Comparison of ENCODE assay signal across 9 cellular contexts in the genomic region with DNA sequence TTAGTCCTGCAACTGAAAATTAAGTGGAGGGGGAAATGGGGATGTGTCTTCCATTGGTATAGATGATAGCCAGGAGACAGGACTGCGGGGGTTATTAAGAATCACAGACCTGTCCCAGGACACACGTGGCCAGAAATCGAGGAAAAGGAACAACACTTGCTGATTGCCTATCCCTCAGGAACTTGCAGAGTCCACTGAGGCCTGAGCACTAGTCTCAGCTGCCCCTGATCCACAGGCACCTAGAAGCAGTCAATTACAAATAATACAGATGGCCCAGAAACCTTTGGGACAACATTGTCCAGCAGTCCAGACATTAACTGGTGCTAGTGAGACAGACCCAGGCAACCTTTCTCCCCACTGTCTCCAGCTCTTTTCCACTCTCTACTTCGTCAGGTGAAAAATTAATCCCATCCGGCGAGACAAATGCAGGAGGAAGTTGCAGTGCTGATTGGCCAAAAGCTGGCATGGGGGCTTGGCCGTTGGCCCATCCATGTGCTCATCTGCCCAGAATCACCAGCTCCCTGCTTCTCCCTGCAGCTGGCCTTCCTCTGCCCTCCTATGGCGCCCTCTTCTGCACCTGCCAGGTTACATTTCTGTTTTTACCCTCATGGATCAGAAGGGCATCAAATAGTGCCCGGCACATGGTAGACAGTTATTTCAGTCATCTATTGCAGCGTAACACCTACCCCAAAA. TPM values are rescaled to one million over a fixed set of nuclear protein-coding genes. Genes with fewer than 3 reads are reported as not detected.
DNase-seq lines count a peak whose midpoint lies in the region; ATAC-seq and TF ChIP-seq lines count a peak whose summit lies in the region.
"Had no signal": no experiment of that assay in that cellular context is flagged by ENCODE, and none has a peak within 500 bp of the region (broad histone marks: within the 10 kb centered on the region; RNA-seq: fewer than 3 reads in every experiment).

No MANE protein-coding gene starts in this region.

- no peaks in the 10 kb centered on the region for H3K9me3 ChIP-seq in right atrium auricular region

- H3K27me3 ChIP-seq in right atrium auricular region = no peaks in the 10 kb centered on the region

- H3K4me1 Mint-ChIP-seq in activated CD8-positive, alpha-beta memory T cell treated with anti-CD3 and anti-CD28 coated beads, Interleukin-2, amount 10 ng/mL, durations not matched to agents 7 days and 5 days = peaks cover 21% of the 10 kb centered on the region

- peaks cover 0 to 36% of the 10 kb centered on the region in 2 donors for H3K4me1 ChIP-seq in right atrium auricular region

- ATAC-seq in activated CD8-positive, alpha-beta memory T cell treated with anti-CD3 and anti-CD28 coated beads, Interleukin-2, amount 10 ng/mL, durations not matched to agents 7 days and 5 days = no peak
- ATAC-seq in GM21576 (IDR thresholded peaks at IDR 0.05; ENCODE audit: unreplicated experiment) = no peak

- H3K27ac Mint-ChIP-seq in activated CD8-positive, alpha-beta memory T cell treated with anti-CD3 and anti-CD28 coated beads, Interleukin-2, amount 10 ng/mL, durations not matched to agents 7 days and 5 days = no peak overlapping the region
- H3K27ac Mint-ChIP-seq: activated B cell treated with CpG ODN at 0.5 μM for 24 hours had no signal

- no peak overlapping the region for H3K4me3 Mint-ChIP-seq in activated CD8-positive, alpha-beta memory T cell treated with anti-CD3 and anti-CD28 coated beads, Interleukin-2, amount 10 ng/mL, durations not matched to agents 7 days and 5 days
- H3K4me3 Mint-ChIP-seq: activated B cell treated with CpG ODN at 0.5 μM for 24 hours had no signal

- no peaks in the 10 kb centered on the region for H3K36me3 Mint-ChIP-seq in activated CD8-positive, alpha-beta memory T cell treated with anti-CD3 and anti-CD28 coated beads, Interleukin-2, amount 10 ng/mL, durations not matched to agents 7 days and 5 days

- H3K27ac ChIP-seq in right atrium auricular region = peak overlapping the region; percentile 38 to 51

- no peaks in the 10 kb centered on the region for H3K9me3 Mint-ChIP-seq in activated CD8-positive, alpha-beta memory T cell treated with anti-CD3 and anti-CD28 coated beads, Interleukin-2, amount 10 ng/mL, durations not matched to agents 7 days and 5 days (ENCODE audit: low read depth)
- H3K9me3 Mint-ChIP-seq: activated B cell treated with CpG ODN at 0.5 μM for 24 hours had no signal

- no peak overlapping the region for H3K4me3 ChIP-seq in right atrium auricular region

- no peaks in the 10 kb centered on the region for H3K27me3 Mint-ChIP-seq in activated CD8-positive, alpha-beta memory T cell treated with anti-CD3 and anti-CD28 coated beads, Interleukin-2, amount 10 ng/mL, durations not matched to agents 7 days and 5 days
- H3K27me3 Mint-ChIP-seq: activated B cell treated with CpG ODN at 0.5 μM for 24 hours had no signal

- DNase-seq in NCI-H1417 (lab: John Stamatoyannopoulos, UW) (peak in 2 of 3 experiments; percentile 5 to 24), NCI-H1417 treated with DMSO at 0.1 percent for 48 hours (lab: John Stamatoyannopoulos, UW) (no peak), NCI-H2081 (lab: John Stamatoyannopoulos, UW) (peak; percentile 66 to 82), right atrium auricular region (ENCODE audit: low spot score) (peak; percentile 61), NCI-H1436 treated with DMSO at 0.1 percent for 48 hours (lab: John Stamatoyannopoulos, UW) (no peak)
- DNase-seq in activated CD8-positive, alpha-beta memory T cell treated with anti-CD3 and anti-CD28 coated beads, Interleukin-2, amount 10 ng/mL, durations not matched to agents 7 days and 5 days = peak; percentile 69
- peak; percentile 69 for DNase-seq in stimulated activated CD8-positive, alpha-beta memory T cell treated with anti-CD3 and anti-CD28 coated beads, Interleukin-4, amount 100 ng/mL, for 48 hours
- DNase-seq: activated B cell treated with CpG ODN at 0.5 μM for 24 hours had no signal

- peak; percentile 48 to 74 for TF ChIP-seq CTCF in right atrium auricular region (IDR thresholded peaks at IDR 0.05)

- no peaks in the 10 kb centered on the region for H3K36me3 ChIP-seq in right atrium auricular region

- CTCF ChIA-PET in activated CD8-positive, alpha-beta memory T cell treated with anti-CD3 and anti-CD28 coated beads, Interleukin-2, amount 10 ng/mL, durations not matched to agents 7 days and 5 days (lab: Charles Lee) = interaction anchor here (0.7 to 2.9 kb wide), 13 partner anchors 8 to 126 kb away, joined by 3 to 13 read pairs (median 4); no protein-coding TSS in a partner anchor

RNA-seq across cellular contexts. Expression of gene B4GALT1, which starts 3.5 kb away (rescaled TPM):
- 10 to 100 TPM; 33.8 to 35.2 TPM for total RNA-seq in activated CD8-positive, alpha-beta memory T cell treated with anti-CD3 and anti-CD28 coated beads, Interleukin-2, amount 10 ng/mL, durations not matched to agents 7 days and 5 days
- total RNA-seq in right atrium auricular region = 10 to 100 TPM; 57.6 to 76.1 TPM

Comparison
In these comparisons a context has a peak if more than half of its experiments do, and no peak if none do; other contexts are left out.
1. DNase-seq: peak in NCI-H1417 (2 of 3), NCI-H2081 (2 of 2), activated CD8-positive, alpha-beta memory T cell treated with anti-CD3 and anti-CD28 coated beads, Interleukin-2, amount 10 ng/mL, durations not matched to agents 7 days and 5 days (single experiment), right atrium auricular region (single experiment) and stimulated activated CD8-positive, alpha-beta memory T cell treated with anti-CD3 and anti-CD28 coated beads, Interleukin-4, amount 100 ng/mL, for 48 hours (single experiment); none in NCI-H1417 treated with DMSO at 0.1 percent for 48 hours (single experiment) and NCI-H1436 treated with DMSO at 0.1 percent for 48 hours (single experiment).